In the genomic region with DNA sequence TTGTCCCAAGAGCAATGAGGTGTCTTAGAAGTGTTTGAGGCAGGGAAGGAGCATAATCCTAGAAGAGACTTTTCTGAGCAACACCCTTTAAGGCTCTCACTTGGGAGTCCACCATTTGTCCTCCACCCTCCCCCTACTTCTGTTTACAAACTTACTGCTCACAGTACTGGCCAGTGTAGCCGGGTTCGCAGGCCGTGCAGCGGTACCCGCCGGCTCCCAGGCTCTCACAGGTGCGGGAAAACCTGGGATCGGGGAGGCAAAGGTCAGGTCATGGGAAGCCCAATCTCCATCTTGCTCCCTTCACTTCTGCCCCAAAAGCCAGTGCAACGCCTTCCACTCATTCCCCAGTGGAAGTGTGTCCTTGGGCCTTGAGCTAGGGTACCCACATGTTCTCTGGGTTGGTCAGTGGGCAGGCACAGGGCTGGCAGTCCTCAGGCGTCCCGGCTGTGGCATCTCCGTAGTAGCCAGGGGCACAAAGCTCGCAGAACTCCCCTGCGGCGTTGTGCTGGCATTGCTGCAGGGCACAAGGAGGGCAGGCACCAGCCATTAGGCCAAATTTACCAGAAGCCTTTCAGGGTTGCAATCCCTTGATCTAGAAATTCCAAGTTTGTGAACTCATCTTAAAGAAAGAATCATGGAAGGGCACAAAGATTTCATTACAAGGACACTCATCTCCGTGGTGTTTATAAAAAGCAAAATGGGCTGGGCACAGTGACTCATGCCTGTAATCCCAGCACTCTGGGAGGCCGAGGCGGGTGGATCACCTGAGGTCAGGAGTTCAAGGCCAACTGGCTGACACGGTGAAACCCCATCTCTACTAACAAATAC, we compare ENCODE assay signal across 16 cellular contexts. TPM values are rescaled to one million over a fixed set of nuclear protein-coding genes. Genes with fewer than 3 reads are reported as not detected.
DNase-seq lines count a peak whose midpoint lies in the region; ATAC-seq and TF ChIP-seq lines count a peak whose summit lies in the region.
"Had no signal": no experiment of that assay in that cellular context is flagged by ENCODE, and none has a peak within 500 bp of the region (broad histone marks: within the 10 kb centered on the region; RNA-seq: fewer than 3 reads in every experiment).

No MANE protein-coding gene starts in this region.

- DNase-seq in EH (ENCODE audit: low read depth), result peak; percentile 84
- DNase-seq in RKO (ENCODE audit: low spot score), result peak; percentile 34
- DNase-seq in esophagus squamous epithelium (lab: John Stamatoyannopoulos, UW), result no peak
- no peak for DNase-seq in activated CD4-positive, alpha-beta memory T cell treated with anti-CD3 and anti-CD28 coated beads, Interleukin-2, amount 10 ng/mL, durations not matched to agents 7 days and 5 days
- DNase-seq in NCI-H2107 (lab: John Stamatoyannopoulos, UW), result no peak
- DNase-seq: activated CD4-positive, alpha-beta memory T cell treated with anti-CD3 and anti-CD28 coated beads for 36 hours; CD4-positive, alpha-beta memory T cell; endodermal cell; NCI-H1048; NCI-H526 treated with DMSO at 0.1 percent for 48 hours; testis had no signal

- H3K27ac ChIP-seq in esophagus squamous epithelium (peak overlapping the region in 3 of 4 donors; percentile 62 to 82 (median 72)), rectal smooth muscle tissue (ENCODE audit: low read depth, low read length) (peak overlapping the region; percentile 75)
- H3K27ac ChIP-seq: testis had no signal

- H3K27ac Mint-ChIP-seq in activated CD4-positive, alpha-beta memory T cell treated with anti-CD3 and anti-CD28 coated beads, Interleukin-2, amount 10 ng/mL, durations not matched to agents 7 days and 5 days, result no peak overlapping the region
- H3K27ac Mint-ChIP-seq: activated CD4-positive, alpha-beta memory T cell treated with anti-CD3 and anti-CD28 coated beads for 36 hours; activated naive CD4-positive, alpha-beta T cell treated with anti-CD3 and anti-CD28 coated beads, Interleukin-2, amount 50 U/mL, for 24 hours; CD4-positive, alpha-beta memory T cell had no signal

- no peaks in the 10 kb centered on the region for H3K36me3 Mint-ChIP-seq in activated CD4-positive, alpha-beta memory T cell treated with anti-CD3 and anti-CD28 coated beads, Interleukin-2, amount 10 ng/mL, durations not matched to agents 7 days and 5 days (ENCODE audit: low read depth)
- H3K36me3 Mint-ChIP-seq: activated CD4-positive, alpha-beta memory T cell treated with anti-CD3 and anti-CD28 coated beads for 36 hours; CD4-positive, alpha-beta memory T cell had no signal

- peaks cover 9% of the 10 kb centered on the region for H3K4me1 Mint-ChIP-seq in activated CD4-positive, alpha-beta memory T cell treated with anti-CD3 and anti-CD28 coated beads, Interleukin-2, amount 10 ng/mL, durations not matched to agents 7 days and 5 days
- H3K4me1 Mint-ChIP-seq: activated naive CD4-positive, alpha-beta T cell treated with anti-CD3 and anti-CD28 coated beads, Interleukin-2, amount 50 U/mL, for 24 hours had no signal

- TF ChIP-seq CTCF in esophagus squamous epithelium (IDR thresholded peaks at IDR 0.05), result no peak

- no peaks in the 10 kb centered on the region for H3K27me3 ChIP-seq in esophagus squamous epithelium
- H3K27me3 ChIP-seq in rectal smooth muscle tissue (ENCODE audit: control insufficient read depth, insufficient read depth, low read length), result no peaks in the 10 kb centered on the region
- H3K27me3 ChIP-seq: testis had no signal

- no peaks in the 10 kb centered on the region for H3K9me3 ChIP-seq in esophagus squamous epithelium
- H3K9me3 ChIP-seq: testis had no signal

- H3K27me3 Mint-ChIP-seq in activated CD4-positive, alpha-beta memory T cell treated with anti-CD3 and anti-CD28 coated beads, Interleukin-2, amount 10 ng/mL, durations not matched to agents 7 days and 5 days, result no peaks in the 10 kb centered on the region
- H3K27me3 Mint-ChIP-seq: activated CD4-positive, alpha-beta memory T cell treated with anti-CD3 and anti-CD28 coated beads for 36 hours; activated naive CD4-positive, alpha-beta T cell treated with anti-CD3 and anti-CD28 coated beads, Interleukin-2, amount 50 U/mL, for 24 hours; CD4-positive, alpha-beta memory T cell had no signal

- peaks cover 6 to 92% (median 50%) of the 10 kb centered on the region in 3 donors for H3K36me3 ChIP-seq in esophagus squamous epithelium
- peaks cover 60% of the 10 kb centered on the region for H3K36me3 ChIP-seq in rectal smooth muscle tissue (ENCODE audit: control insufficient read depth, insufficient read depth, low read length)

- H3K4me3 Mint-ChIP-seq in activated CD4-positive, alpha-beta memory T cell treated with anti-CD3 and anti-CD28 coated beads, Interleukin-2, amount 10 ng/mL, durations not matched to agents 7 days and 5 days, result no peak overlapping the region
- H3K4me3 Mint-ChIP-seq: activated CD4-positive, alpha-beta memory T cell treated with anti-CD3 and anti-CD28 coated beads for 36 hours; activated naive CD4-positive, alpha-beta T cell treated with anti-CD3 and anti-CD28 coated beads, Interleukin-2, amount 50 U/mL, for 24 hours; CD4-positive, alpha-beta memory T cell; endodermal cell had no signal

- CTCF ChIA-PET in activated CD4-positive, alpha-beta memory T cell treated with anti-CD3 and anti-CD28 coated beads, Interleukin-2, amount 10 ng/mL, durations not matched to agents 7 days and 5 days (lab: Charles Lee), result no interaction called here

- POLR2A ChIA-PET in activated CD4-positive, alpha-beta memory T cell treated with anti-CD3 and anti-CD28 coated beads, Interleukin-2, amount 10 ng/mL, durations not matched to agents 7 days and 5 days (lab: Charles Lee), result no interaction called here

- ATAC-seq in GM21717 (IDR thresholded peaks at IDR 0.05; ENCODE audit: unreplicated experiment) (no peak), HG02678 (IDR thresholded peaks at IDR 0.05; ENCODE audit: unreplicated experiment) (no peak)

- intact Hi-C loops in esophagus squamous epithelium (cut with DNase I), result no loop called here

- no peak overlapping the region for H3K9ac ChIP-seq in rectal smooth muscle tissue (ENCODE audit: low read length)

- H3K9me3 Mint-ChIP-seq in activated CD4-positive, alpha-beta memory T cell treated with anti-CD3 and anti-CD28 coated beads, Interleukin-2, amount 10 ng/mL, durations not matched to agents 7 days and 5 days, result no peaks in the 10 kb centered on the region
- H3K9me3 Mint-ChIP-seq: activated CD4-positive, alpha-beta memory T cell treated with anti-CD3 and anti-CD28 coated beads for 36 hours; activated naive CD4-positive, alpha-beta T cell treated with anti-CD3 and anti-CD28 coated beads, Interleukin-2, amount 50 U/mL, for 24 hours; CD4-positive, alpha-beta memory T cell had no signal

- WGBS in esophagus squamous epithelium, 2 donors, result 49 to 65% methylated on average over 9 of the region's 19 CpGs

- H3K4me1 ChIP-seq in esophagus squamous epithelium, result peaks cover 0 to 13% (median 4%) of the 10 kb centered on the region in 3 donors
- no peaks in the 10 kb centered on the region for H3K4me1 ChIP-seq in rectal smooth muscle tissue (ENCODE audit: control insufficient read depth, insufficient read depth, low read length)
- H3K4me1 ChIP-seq: testis had no signal

- no peak for TF ChIP-seq POLR2A in esophagus squamous epithelium (IDR thresholded peaks at IDR 0.05)

- H3K4me3 ChIP-seq in esophagus squamous epithelium (no peak overlapping the region), rectal smooth muscle tissue (ENCODE audit: low read length) (no peak overlapping the region)
- H3K4me3 ChIP-seq: testis had no signal

RNA-seq across cellular contexts. Expression of a gene that starts 49.8 kb away (rescaled TPM):
- total RNA-seq in esophagus squamous epithelium, result not detected
- not detected for total RNA-seq in activated CD4-positive, alpha-beta memory T cell treated with anti-CD3 and anti-CD28 coated beads, Interleukin-2, amount 10 ng/mL, durations not matched to agents 7 days and 5 days
- total RNA-seq: activated CD4-positive, alpha-beta memory T cell treated with anti-CD3 and anti-CD28 coated beads for 36 hours; CD4-positive, alpha-beta memory T cell; omental fat pad had no signal

Comparison
In these comparisons a context has a peak if more than half of its experiments do, and no peak if none do; other contexts are left out.
1. DNase-seq: peak in EH (single experiment) and RKO (single experiment); none in esophagus squamous epithelium (single experiment), activated CD4-positive, alpha-beta memory T cell treated with anti-CD3 and anti-CD28 coated beads, Interleukin-2, amount 10 ng/mL, durations not matched to agents 7 days and 5 days (single experiment) and NCI-H2107 (single experiment).